Comparison of ENCODE assay signal across 18 cellular contexts in genomic region chr1:116471241-116471640, GRCh38.
"Had no signal": no experiment of that assay in that cellular context is flagged by ENCODE, and none has a peak within 500 bp of the region (broad histone marks: within the 10 kb centered on the region; RNA-seq: fewer than 3 reads in every experiment).

No MANE protein-coding gene starts in this region.

- H3K27me3 ChIP-seq: heart right ventricle, left lung, pancreas, thyroid gland, vagina had no signal

- H3K36me3 ChIP-seq: gastroesophageal sphincter, heart right ventricle, left lung, pancreas, thyroid gland, vagina had no signal

- H3K4me1 ChIP-seq: gastroesophageal sphincter, left lung, vagina had no signal

- H3K4me3 ChIP-seq: gastroesophageal sphincter, heart right ventricle, left lung, pancreas, thyroid gland, vagina had no signal

- ATAC-seq: activated CD4-positive, CD25-positive, alpha-beta regulatory T cell treated with anti-CD3 and anti-CD28 coated beads, Interleukin-2, amount 50 U/mL, for 24 hours; effector memory CD8-positive, alpha-beta T cell; gastroesophageal sphincter; heart right ventricle; left lung; pancreas; stimulated activated effector memory CD8-positive, alpha-beta T cell treated with anti-CD3 and anti-CD28 coated beads, Interleukin-12 subunit alpha, Interleukin-12 subunit beta, amount 100 ng/mL, for 72 hours had no signal

- H3K27ac ChIP-seq: gastroesophageal sphincter, heart right ventricle, left lung, thyroid gland, vagina had no signal

- DNase-seq: activated CD4-positive, alpha-beta T cell treated with anti-CD3 and anti-CD28 coated beads, Interleukin-2, amount 50 U/mL, for 4 hours; activated naive CD4-positive, alpha-beta T cell; activated naive CD8-positive, alpha-beta T cell treated with anti-CD3 and anti-CD28 coated beads, Interleukin-2, amount 10 ng/mL, durations not matched to agents 7 days and 5 days; activated T-cell treated with anti-CD3 and anti-CD28 coated beads for 4 hours; anterior cingulate cortex; effector memory CD8-positive, alpha-beta T cell; heart right ventricle; islet precursor cell; left lung; mammary epithelial cell; pancreas; stimulated activated CD4-positive, alpha-beta T cell treated with anti-CD3 and anti-CD28 coated beads, Interleukin-12 subunit alpha, Interleukin-12 subunit beta, amount 100 ng/mL, for 4 hours; stimulated activated CD4-positive, alpha-beta T cell treated with anti-CD3 and anti-CD28 coated beads, Interleukin-2, amount 100 ng/mL, for 24 hours; thyroid gland had no signal

- H3K9me3 ChIP-seq: gastroesophageal sphincter, heart right ventricle, left lung, pancreas, thyroid gland, vagina had no signal

- FAIRE-seq: pancreas had no signal
